Comparison of ENCODE assay signal across 1 cellular context in genomic region chr3:101814835-101815234, GRCh38.
TF ChIP-seq lines count a peak whose summit lies in the region.

No MANE protein-coding gene starts in this region.

TF ChIP-seq in GM12878, 131 proteins besides CTCF, POLR2A, EP300 and RAD21:
- 0 out of 2 replicates have a peak, but pooled peaks have one; percentile 13 for TF ChIP-seq ATF7 (IDR thresholded peaks at IDR 0.05; ENCODE audit: low read depth)
- TF ChIP-seq NFXL1 (IDR thresholded peaks at IDR 0.05; ENCODE audit: borderline replicate concordance): no peak
- TF ChIP-seq RUNX3 (IDR thresholded peaks at IDR 0.05; ENCODE audit: low read length): 0 out of 2 replicates have a peak, but pooled peaks have one; percentile 9
- no peak for TF ChIP-seq ZNF384 (IDR thresholded peaks at IDR 0.05; ENCODE audit: borderline replicate concordance, low read depth, low read length)
